8 cellular contexts compared by ENCODE assay signal in genomic region chr9:124771867-124772621, GRCh38. TPM values are rescaled to one million over a fixed set of nuclear protein-coding genes. Genes with fewer than 3 reads are reported as not detected.
A peak's percentile ranks its signal among the peaks of the same experiment; 100 is the strongest.
DNase-seq lines count a peak whose midpoint lies in the region; ATAC-seq and TF ChIP-seq lines count a peak whose summit lies in the region.

No MANE protein-coding gene starts in this region.

- BruUV-seq in HCT116 (replicated peaks; lab: Mats Ljungman, UMichigan), result TSS peak; percentile 77

- TF ChIP-seq POLR2A in HCT116 (IDR thresholded peaks at IDR 0.05; ENCODE audit: borderline replicate concordance, extremely low read depth, insufficient read depth, insufficient read length), result no peak

- H3K4me3 ChIP-seq in HCT116 (replicated peaks in 1 of 2; ENCODE audit: low read depth in 1 of 2, low read length in 2 of 2) (peak overlapping the region; percentile 62 to 71), heart right ventricle (peak overlapping the region; percentile 20 to 98 (median 92))

- H3K36me3 ChIP-seq in HCT116 (ENCODE audit: control insufficient read depth in 1 of 2, insufficient read depth in 2 of 2, low read length in 2 of 2) (no peaks in the 10 kb centered on the region), heart right ventricle (no peaks in the 10 kb centered on the region)

- no peaks in the 10 kb centered on the region for H3K27me3 ChIP-seq in HCT116 (ENCODE audit: insufficient read depth, low read length)
- H3K27me3 ChIP-seq in heart right ventricle, result peaks cover 0 to 50% (median 21%) of the 10 kb centered on the region in 7 donors

- H3K9me3 Mint-ChIP-seq in osteocyte (ENCODE audit: unreplicated experiment), result no peaks in the 10 kb centered on the region

- H3K4me3 Mint-ChIP-seq in osteocyte (ENCODE audit: unreplicated experiment), result peak overlapping the region; percentile 83

- no peaks in the 10 kb centered on the region for H3K36me3 Mint-ChIP-seq in osteocyte (ENCODE audit: unreplicated experiment)

- RAD21 ChIA-PET in HCT116 (lab: Charles Lee; ENCODE audit: low non-redundant PET in 1 of 2, low total read pairs in 2 of 2, uncharacterized antibody in 2 of 2, unreplicated experiment in 2 of 2), result interaction anchor here (0.7 to 5.5 kb wide), 5 partner anchors 80 to 220 kb away, joined by 3 to 49 read pairs (median 6); partner anchors contain the start of gene WDR38 (in 2 of the 2)

- H3K9me2 ChIP-seq in HCT116 (ENCODE audit: insufficient read depth), result no peaks in the 10 kb centered on the region

- H3K27me3 Mint-ChIP-seq in osteocyte (ENCODE audit: unreplicated experiment), result peaks cover 32% of the 10 kb centered on the region

- DNase-seq in CD1c-positive myeloid dendritic cell (ENCODE audit: extremely low spot score) (peak; percentile 77), HCT116 (ENCODE audit: low read depth, low spot score) (peak; percentile 63), OCI-M1 (lab: John Stamatoyannopoulos, UW) (peak; percentile 84), heart right ventricle (peak; percentile 58 to 73), osteocyte (ENCODE audit: extremely low spot score, unreplicated experiment) (peak; percentile 93), NK-92 (lab: John Stamatoyannopoulos, UW; ENCODE audit: unreplicated experiment) (no peak)

- H4K20me1 ChIP-seq in HCT116 (ENCODE audit: insufficient read depth), result peaks cover 28% of the 10 kb centered on the region

- H3K9ac ChIP-seq in HCT116 (ENCODE audit: low read length), result peak overlapping the region; percentile 76

- ATAC-seq in HCT116 (peak; percentile 20), heart right ventricle (peak; percentile 7 to 63 (median 43)), GM18517 (IDR thresholded peaks at IDR 0.05; ENCODE audit: unreplicated experiment) (no peak)

- H3K4me1 Mint-ChIP-seq in osteocyte (ENCODE audit: unreplicated experiment), result peaks cover 30% of the 10 kb centered on the region

- H3K4me1 ChIP-seq in HCT116 (ENCODE audit: control insufficient read depth in 1 of 2, insufficient read depth in 2 of 2, low read length in 2 of 2) (peaks cover 25 to 48% of the 10 kb centered on the region in 2 experiments), heart right ventricle (peaks cover 3 to 57% (median 35%) of the 10 kb centered on the region in 9 donors)

- WGBS in heart right ventricle, 2 donors, result 19 to 21% methylated on average over 37 of the region's 37 CpGs

- intact Hi-C loops in HCT116 (cut with micrococcal nuclease), result loop anchor here (1.0 to 5.0 kb wide), 2 partner anchors 122 to 370 kb away; partner anchors contain the start of gene SCAI
- intact Hi-C loops in heart right ventricle (cut with DNase I), result loop anchor here in 9 of 10 donors (2.0 to 10.0 kb wide), 9 partner anchors 65 to 605 kb away; partner anchors contain the start of genes SCAI (in 5 of the 9), GOLGA1 (in 1 of the 9) and WDR38 (in 1 of the 9)

- peak overlapping the region; percentile 52 for H2AFZ ChIP-seq in HCT116 (ENCODE audit: low read depth, low read length, poor library complexity, severe bottlenecking)

- no peak for TF ChIP-seq RAD21 in HCT116 (IDR thresholded peaks at IDR 0.05; ENCODE audit: low read depth)

- peak overlapping the region; percentile 82 for H3K4me2 ChIP-seq in HCT116 (ENCODE audit: low read length)

- CTCF ChIA-PET in HCT116 (lab: Charles Lee), result interaction anchor here (0.5 to 12.0 kb wide), 22 partner anchors 11 to 1626 kb away, joined by 3 to 601 read pairs (median 5); partner anchors contain the start of genes ARPC5L, RPL35, SCAI and WDR38

- peak overlapping the region; percentile 83; the same call in 1 of the 2 replicates for H3K27ac ChIP-seq in HCT116 (ENCODE audit: low read depth, low read length)
- peak overlapping the region; percentile 14 for H3K27ac ChIP-seq in angular gyrus (ENCODE audit: low read depth, low read length)
- peak overlapping the region in 8 of 10 donors; percentile 61 to 90 (median 72) for H3K27ac ChIP-seq in heart right ventricle

- H3K9me3 ChIP-seq in HCT116 (ENCODE audit: control insufficient read depth in 1 of 2, insufficient read depth in 1 of 2, low read depth in 1 of 2, low read length in 2 of 2) (no peaks in the 10 kb centered on the region), heart right ventricle (no peaks in the 10 kb centered on the region)

- POLR2A ChIA-PET in HCT116 (lab: Charles Lee), result interaction anchor here (0.7 to 5.0 kb wide), 6 partner anchors 30 to 470 kb away, joined by 3 to 30 read pairs (median 6); partner anchors contain the start of genes ARPC5L, HSPA5, RPL35 and WDR38

- H3K27ac Mint-ChIP-seq in osteocyte (ENCODE audit: unreplicated experiment), result peak overlapping the region; percentile 87

- TF ChIP-seq CTCF in HCT116 (IDR thresholded peaks at IDR 0.05 in 2 of 3, conservative IDR thresholded peaks at IDR 0.05 in 1 of 3; ENCODE audit: borderline replicate concordance in 1 of 3, insufficient read depth in 1 of 3, low read depth in 2 of 3, low read length in 2 of 3), result peak in 2 of 3 experiments; percentile 81 to 89; a peak in 4 of 6 replicates
- peak; percentile 93 to 99 (median 98) for TF ChIP-seq CTCF in heart right ventricle (IDR thresholded peaks at IDR 0.05)
- peak; percentile 99 for TF ChIP-seq CTCF in osteocyte (IDR thresholded peaks at IDR 0.05)

- peaks cover 32% of the 10 kb centered on the region for H3K79me2 ChIP-seq in HCT116 (ENCODE audit: insufficient read depth, low read length)

TF ChIP-seq in HCT116, 20 proteins besides CTCF, POLR2A, EP300 and RAD21:
- TF ChIP-seq YY1 (IDR thresholded peaks at IDR 0.05; ENCODE audit: extremely low read depth, insufficient replicate concordance, low read depth, low read length) (peak; percentile 30), ATF3 (IDR thresholded peaks at IDR 0.05) (no peak)
TF ChIP-seq in HCT116: peak in this region for 1.

RNA-seq across cellular contexts. Expression of gene NR6A1, which starts 0.9 kb away (rescaled TPM):
- total RNA-seq in HCT116 (2021; ENCODE audit: unreplicated experiment) (9.9 TPM), heart right ventricle (1 to 10 TPM in 8 of 10 donors, under 1 TPM in 2; 0.78 to 2.0 (median 1.2) TPM), osteocyte (0.56 and 0.78 TPM in 2 replicates)
- polyA plus RNA-seq in HCT116 (2012), result 3.5 and 3.7 TPM in 2 replicates
- 1 to 10 TPM in 1 of 2 donors, under 1 TPM in 1; 0.29 to 1.0 TPM for polyA plus RNA-seq in heart right ventricle

RNA-seq across cellular contexts. Expression of gene OLFML2A, which starts 4.9 kb away (rescaled TPM):
- total RNA-seq in HCT116 (2021; ENCODE audit: unreplicated experiment) (6.3 TPM), heart right ventricle (10 to 100 TPM; 21.9 to 51.2 (median 32.5) TPM), osteocyte (146 and 169 TPM in 2 replicates)
- polyA plus RNA-seq in HCT116 (2012), result 2.8 and 3.3 TPM in 2 replicates
- polyA plus RNA-seq in heart right ventricle, result 1 to 10 TPM; 5.9 to 9.3 TPM

Comparison
In these comparisons a context has a peak if more than half of its experiments do, and no peak if none do; other contexts are left out.
1. H3K27ac ChIP-seq: peak in every context shown above with its lines; median percentile 83 in HCT116; 72 in heart right ventricle; 14 in angular gyrus.